Comparison of ENCODE assay signal across 2 cellular contexts in genomic region chr2:175012516-175012915, GRCh38.
TF ChIP-seq lines count a peak whose summit lies in the region.

No MANE protein-coding gene starts in this region.

TF ChIP-seq in SK-N-SH treated with all-trans-retinoic acid at 6 μM for 48 hours, 23 proteins besides CTCF, POLR2A, EP300 and RAD21 (continued from another document):
- TF ChIP-seq TSHZ2 (CRISPR knock-in tag; IDR thresholded peaks at IDR 0.05) (no peak), ESRRG (CRISPR knock-in tag; IDR thresholded peaks at IDR 0.05) (no peak), ARNTL (CRISPR knock-in tag; IDR thresholded peaks at IDR 0.05; ENCODE audit: borderline replicate concordance, low read depth) (no peak), ISL1 (CRISPR knock-in tag; IDR thresholded peaks at IDR 0.05) (no peak), ZNF70 (CRISPR knock-in tag; IDR thresholded peaks at IDR 0.05) (no peak), CSDC2 (CRISPR knock-in tag; IDR thresholded peaks at IDR 0.05) (no peak), TCF4 (CRISPR knock-in tag; IDR thresholded peaks at IDR 0.05; ENCODE audit: borderline replicate concordance) (no peak), ZNF8 (CRISPR knock-in tag; IDR thresholded peaks at IDR 0.05) (no peak)

TF ChIP-seq in H1, 55 proteins besides CTCF, POLR2A, EP300 and RAD21 (continued from another document):
- TF ChIP-seq TEAD4 (IDR thresholded peaks at IDR 0.05; ENCODE audit: low read depth, low read length) (no peak), KDM4A (IDR thresholded peaks at IDR 0.05; ENCODE audit: low read depth, low read length, severe bottlenecking) (no peak), SP1 (IDR thresholded peaks at IDR 0.05; ENCODE audit: low read depth, low read length) (no peak), EZH2 (IDR thresholded peaks at IDR 0.05; ENCODE audit: low read depth, low read length, severe bottlenecking) (no peak), TBP (IDR thresholded peaks at IDR 0.05; ENCODE audit: low read depth, low read length) (no peak), TAF1 (IDR thresholded peaks at IDR 0.05; ENCODE audit: low read depth, low read length) (no peak), JUN (IDR thresholded peaks at IDR 0.05; ENCODE audit: low read depth, low read length) (no peak), BCL11A (IDR thresholded peaks at IDR 0.05; ENCODE audit: low read depth in 2 of 2, low read length in 2 of 2) (no peak), YY1 (IDR thresholded peaks at IDR 0.05; ENCODE audit: low read depth, low read length) (no peak)
